In the genomic region with DNA sequence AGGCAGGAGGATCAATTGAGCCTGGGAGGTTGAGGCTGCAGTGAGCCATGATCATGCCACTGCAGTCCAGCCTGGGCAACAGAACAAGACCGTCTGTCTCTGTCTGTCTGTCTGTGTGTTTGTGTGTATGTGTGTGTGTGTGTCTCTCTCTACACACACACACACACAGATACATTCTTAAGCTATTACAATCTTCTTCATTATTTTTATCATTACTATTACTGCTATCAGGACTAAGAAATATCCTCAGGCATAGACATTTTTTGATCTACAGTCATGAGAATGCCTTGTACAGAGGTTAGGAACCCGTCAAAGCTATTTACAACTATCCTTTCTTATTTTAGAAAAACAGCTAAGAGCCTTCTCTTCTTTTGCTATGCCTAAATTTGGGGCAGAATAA, we compare ENCODE assay signal across 18 cellular contexts.
"Had no signal": no experiment of that assay in that cellular context is flagged by ENCODE, and none has a peak within 500 bp of the region (broad histone marks: within the 10 kb centered on the region; RNA-seq: fewer than 3 reads in every experiment).

No MANE protein-coding gene starts in this region.

- H3K27me3 ChIP-seq: esophagus muscularis mucosa, gastroesophageal sphincter, neutrophil, suprapubic skin, thyroid gland, upper lobe of left lung, uterus had no signal

- H3K4me3 ChIP-seq: esophagus muscularis mucosa, gastroesophageal sphincter, psoas muscle, suprapubic skin, thyroid gland, upper lobe of left lung, uterus had no signal

- H3K27ac ChIP-seq: epithelial cell of prostate, esophagus muscularis mucosa, gastroesophageal sphincter, neutrophil, psoas muscle, suprapubic skin, upper lobe of left lung, uterus had no signal

- H3K4me1 ChIP-seq: uterus had no signal

- DNase-seq: effector memory CD8-positive, alpha-beta T cell; glutamatergic neuron; kidney glomerular epithelial cell; mesendoderm; naive thymus-derived CD4-positive, alpha-beta T cell; psoas muscle; small intestine; stimulated activated CD4-positive, alpha-beta T cell treated with anti-CD3 and anti-CD28 coated beads, Interleukin-2, amount 100 ng/mL, for 48 hours; stimulated activated CD8-positive, alpha-beta memory T cell treated with anti-CD3 and anti-CD28 coated beads, Interleukin-4, amount 100 ng/mL, for 48 hours; stimulated activated naive CD8-positive, alpha-beta T cell treated with anti-CD3 and anti-CD28 coated beads, Interleukin-15, Interleukin-2, amounts not matched to agents 100 U/mL and 50 U/mL, for 24 hours; thyroid gland; upper lobe of left lung; uterus had no signal

- H3K36me3 ChIP-seq: neutrophil, thyroid gland, uterus had no signal

- H3K9me3 ChIP-seq: esophagus muscularis mucosa, gastroesophageal sphincter, neutrophil, psoas muscle, suprapubic skin, thyroid gland, upper lobe of left lung, uterus had no signal

- FAIRE-seq: small intestine had no signal
